3 cellular contexts compared by ENCODE assay signal in the genomic region with DNA sequence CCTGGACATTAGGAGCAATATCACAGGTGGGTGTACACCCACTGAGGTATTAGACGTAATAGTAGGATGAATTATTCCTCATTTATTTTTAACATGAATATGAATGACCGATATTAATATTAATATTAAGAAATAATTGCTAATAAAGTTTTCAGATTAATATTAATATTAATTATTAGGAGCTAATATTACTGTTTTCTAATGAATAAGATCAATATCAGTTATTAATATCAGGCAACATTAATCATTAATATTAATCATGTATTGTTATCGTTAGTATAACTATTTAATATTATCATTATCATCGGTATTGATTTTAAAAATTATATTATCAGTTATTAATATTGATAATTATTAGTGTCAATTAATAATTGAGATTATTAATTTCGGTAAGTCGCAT. TPM values are rescaled to one million over a fixed set of nuclear protein-coding genes. Genes with fewer than 3 reads are reported as not detected.
"Had no signal": no experiment of that assay in that cellular context is flagged by ENCODE, and none has a peak within 500 bp of the region (broad histone marks: within the 10 kb centered on the region; RNA-seq: fewer than 3 reads in every experiment).

No MANE protein-coding gene starts in this region.

RNA-seq across cellular contexts. Expression of a gene that starts 41.6 kb away (rescaled TPM):
- total RNA-seq: GM23248, H4, H7 had no signal
